In genomic region chrX:52995974-52996304, GRCh38 we compare ENCODE assay signal across 8 cellular contexts. TPM values are rescaled to one million over a fixed set of nuclear protein-coding genes. Genes with fewer than 3 reads are reported as not detected.
A peak's percentile ranks its signal among the peaks of the same experiment; 100 is the strongest.
DNase-seq lines count a peak whose midpoint lies in the region; ATAC-seq and TF ChIP-seq lines count a peak whose summit lies in the region.

No MANE protein-coding gene starts in this region.

- WGBS in right lobe of liver (ENCODE audit: insufficient coverage, low coverage, low lambda C conversion rate, missing lambda C conversion rate) = 20% methylated on average over 1 of the region's 5 CpGs

- H3K36me3 ChIP-seq in right lobe of liver (no peaks in the 10 kb centered on the region), upper lobe of right lung (no peaks in the 10 kb centered on the region)

- peaks cover 23% of the 10 kb centered on the region for H3K4me1 Mint-ChIP-seq in activated naive CD4-positive, alpha-beta T cell treated with anti-CD3 and anti-CD28 coated beads, Interleukin-2, amount 50 U/mL, for 24 hours
- H3K4me1 Mint-ChIP-seq in activated naive CD8-positive, alpha-beta T cell treated with anti-CD3 and anti-CD28 coated beads, Interleukin-2, amount 10 ng/mL, durations not matched to agents 7 days and 5 days = peaks cover 18% of the 10 kb centered on the region

- no peak for ATAC-seq in activated naive CD8-positive, alpha-beta T cell treated with anti-CD3 and anti-CD28 coated beads, Interleukin-2, amount 10 ng/mL, durations not matched to agents 7 days and 5 days (ENCODE audit: low read depth)
- ATAC-seq in right lobe of liver (no peak), upper lobe of right lung (no peak), GM21367 (IDR thresholded peaks at IDR 0.05; ENCODE audit: unreplicated experiment) (no peak)

- POLR2A ChIA-PET in activated naive CD8-positive, alpha-beta T cell treated with anti-CD3 and anti-CD28 coated beads, Interleukin-2, amount 10 ng/mL, durations not matched to agents 7 days and 5 days (lab: Charles Lee) = interaction anchor here (1.4 to 1.6 kb wide), 2 partner anchors 61 to 86 kb away, joined by 3 to 7 read pairs; partner anchors contain the start of gene TSPYL2

- no peaks in the 10 kb centered on the region for H3K27me3 ChIP-seq in right lobe of liver
- H3K27me3 ChIP-seq in upper lobe of right lung = no peaks in the 10 kb centered on the region

- peak overlapping the region; percentile 93 for H3K4me3 Mint-ChIP-seq in activated naive CD4-positive, alpha-beta T cell treated with anti-CD3 and anti-CD28 coated beads, Interleukin-2, amount 50 U/mL, for 24 hours
- peak overlapping the region; percentile 95 for H3K4me3 Mint-ChIP-seq in activated naive CD8-positive, alpha-beta T cell treated with anti-CD3 and anti-CD28 coated beads, Interleukin-2, amount 10 ng/mL, durations not matched to agents 7 days and 5 days

- H3K4me1 ChIP-seq in right lobe of liver (no peaks in the 10 kb centered on the region), upper lobe of right lung (peaks cover 3% of the 10 kb centered on the region)

- H3K36me3 Mint-ChIP-seq in activated naive CD4-positive, alpha-beta T cell treated with anti-CD3 and anti-CD28 coated beads, Interleukin-2, amount 50 U/mL, for 24 hours = no peaks in the 10 kb centered on the region
- H3K36me3 Mint-ChIP-seq in activated naive CD8-positive, alpha-beta T cell treated with anti-CD3 and anti-CD28 coated beads, Interleukin-2, amount 10 ng/mL, durations not matched to agents 7 days and 5 days = no peaks in the 10 kb centered on the region

- H3K27ac Mint-ChIP-seq in activated naive CD4-positive, alpha-beta T cell treated with anti-CD3 and anti-CD28 coated beads, Interleukin-2, amount 50 U/mL, for 24 hours = peak overlapping the region; percentile 100
- H3K27ac Mint-ChIP-seq in activated naive CD8-positive, alpha-beta T cell treated with anti-CD3 and anti-CD28 coated beads, Interleukin-2, amount 10 ng/mL, durations not matched to agents 7 days and 5 days = peak overlapping the region; percentile 100

- no peaks in the 10 kb centered on the region for H3K9me3 ChIP-seq in right lobe of liver
- no peaks in the 10 kb centered on the region for H3K9me3 ChIP-seq in upper lobe of right lung

- H3K4me3 ChIP-seq in right lobe of liver (peak overlapping the region in 2 of 3 donors; percentile 58 to 64), upper lobe of right lung (peak overlapping the region; percentile 65)

- TF ChIP-seq CTCF in right lobe of liver (IDR thresholded peaks at IDR 0.05) (no peak), upper lobe of right lung (IDR thresholded peaks at IDR 0.05) (no peak)

- intact Hi-C loops in right lobe of liver (cut with DNase I) = no loop called here
- intact Hi-C loops in upper lobe of right lung (cut with DNase I) = no loop called here

- H3K27me3 Mint-ChIP-seq in activated naive CD4-positive, alpha-beta T cell treated with anti-CD3 and anti-CD28 coated beads, Interleukin-2, amount 50 U/mL, for 24 hours = no peaks in the 10 kb centered on the region
- no peaks in the 10 kb centered on the region for H3K27me3 Mint-ChIP-seq in activated naive CD8-positive, alpha-beta T cell treated with anti-CD3 and anti-CD28 coated beads, Interleukin-2, amount 10 ng/mL, durations not matched to agents 7 days and 5 days

- H3K27ac ChIP-seq in right lobe of liver (peak overlapping the region in 1 of 3 donors; percentile 85), upper lobe of right lung (peak overlapping the region; percentile 97)

- H3K9me3 Mint-ChIP-seq in activated naive CD4-positive, alpha-beta T cell treated with anti-CD3 and anti-CD28 coated beads, Interleukin-2, amount 50 U/mL, for 24 hours = no peaks in the 10 kb centered on the region
- H3K9me3 Mint-ChIP-seq in activated naive CD8-positive, alpha-beta T cell treated with anti-CD3 and anti-CD28 coated beads, Interleukin-2, amount 10 ng/mL, durations not matched to agents 7 days and 5 days = no peaks in the 10 kb centered on the region

- DNase-seq in activated naive CD4-positive, alpha-beta T cell treated with Interleukin-2 at 50 U/mL for 16 hours = no peak
- peak; percentile 31 for DNase-seq in activated naive CD8-positive, alpha-beta T cell treated with anti-CD3 and anti-CD28 coated beads, Interleukin-2, amount 10 ng/mL, durations not matched to agents 7 days and 5 days
- DNase-seq in right lobe of liver = no peak
- DNase-seq in upper lobe of right lung = no peak
- no peak for DNase-seq in COR-L47 (lab: John Stamatoyannopoulos, UW)
- DNase-seq in COLO668 (lab: John Stamatoyannopoulos, UW; ENCODE audit: unreplicated experiment) = no peak

- TF ChIP-seq POLR2A in right lobe of liver (IDR thresholded peaks at IDR 0.05) = no peak

RNA-seq across cellular contexts. Expression of gene FAM156A, which starts 37.6 kb away (rescaled TPM):
- 10 to 100 TPM; 19.3 to 23.3 TPM for total RNA-seq in activated naive CD8-positive, alpha-beta T cell treated with anti-CD3 and anti-CD28 coated beads, Interleukin-2, amount 10 ng/mL, durations not matched to agents 7 days and 5 days
- 1 to 10 TPM; 4.5 to 9.7 (median 6.7) TPM for total RNA-seq in right lobe of liver
- 23.3 TPM for total RNA-seq in upper lobe of right lung

RNA-seq across cellular contexts. Expression of gene GPR173, which starts 52.6 kb away (rescaled TPM):
- under 1 TPM; 0.08 to 0.14 TPM for total RNA-seq in activated naive CD8-positive, alpha-beta T cell treated with anti-CD3 and anti-CD28 coated beads, Interleukin-2, amount 10 ng/mL, durations not matched to agents 7 days and 5 days
- total RNA-seq in right lobe of liver (under 1 TPM in 3 of 6 experiments, not detected in 3; 0.13 to 0.51 (median 0.23) TPM), upper lobe of right lung (1.3 TPM)
